18 cellular contexts compared by ENCODE assay signal in the genomic region with DNA sequence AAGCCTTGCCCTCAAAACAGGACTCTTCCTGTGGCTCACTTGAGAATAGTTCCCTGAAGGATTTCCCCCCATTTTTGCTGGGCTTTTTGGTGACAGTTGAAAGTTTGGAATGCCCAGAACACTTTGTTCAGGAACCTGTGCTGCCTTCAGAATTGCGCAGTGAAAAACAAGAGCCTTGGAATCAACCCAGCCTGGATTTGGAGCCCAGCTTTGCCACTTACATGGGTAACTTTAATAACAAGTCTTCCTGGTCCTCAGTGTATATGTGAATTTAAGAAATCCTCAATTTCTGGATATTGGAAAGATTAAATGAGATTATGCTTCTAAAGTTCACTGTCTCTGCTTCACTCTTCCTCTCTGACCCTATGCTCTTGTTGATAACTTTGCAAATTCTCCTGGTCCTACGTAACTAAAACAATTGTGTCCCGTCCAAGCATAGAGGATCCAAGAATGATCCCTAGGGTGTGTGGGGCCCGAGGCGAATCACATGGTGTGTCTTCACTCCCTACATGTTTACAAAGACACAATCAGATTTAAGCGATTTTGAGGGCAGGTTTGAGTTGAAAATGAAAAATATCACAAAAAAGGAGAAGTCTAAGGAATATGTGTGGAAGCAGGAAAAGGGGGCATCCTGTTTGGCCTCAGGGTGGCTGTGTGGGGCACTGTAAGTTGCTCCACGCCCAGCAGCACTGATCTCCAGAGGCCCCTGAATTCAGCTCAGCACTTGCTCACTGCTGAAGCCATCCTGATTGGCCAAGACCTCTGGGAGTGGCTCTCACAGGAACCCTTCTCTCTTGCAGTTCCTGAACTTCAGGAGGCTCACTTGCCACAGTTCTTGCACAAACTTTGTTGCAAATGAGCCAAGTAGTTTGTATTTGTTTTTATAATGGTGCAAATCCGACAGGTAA.
DNase-seq lines count a peak whose midpoint lies in the region; ATAC-seq and TF ChIP-seq lines count a peak whose summit lies in the region.
"Had no signal": no experiment of that assay in that cellular context is flagged by ENCODE, and none has a peak within 500 bp of the region (broad histone marks: within the 10 kb centered on the region; RNA-seq: fewer than 3 reads in every experiment).

No MANE protein-coding gene starts in this region.

- no peaks in the 10 kb centered on the region for H3K36me3 ChIP-seq in right atrium auricular region
- H3K36me3 ChIP-seq: tibial artery had no signal

- no peak for DNase-seq in HFF-Myc (ENCODE audit: extremely low read depth, low read depth)
- peak; percentile 79 for DNase-seq in right atrium auricular region (ENCODE audit: low spot score)
- DNase-seq in sciatic nerve (ENCODE audit: low spot score), result no peak
- DNase-seq in activated T-helper 1 cell treated with anti-CD3 and anti-CD28 coated beads, Interleukin-12 subunit alpha, Interleukin-12 subunit beta, Interleukin-2, Interleukin-4 antibody, amounts not matched to agents 30 ng/mL and 10 ng/mL and 1 ng/mL, durations not matched to agents 14 hours and 24 hours and 36 hours (ENCODE audit: low spot score), result no peak
- no peak for DNase-seq in activated naive CD8-positive, alpha-beta T cell treated with anti-CD3 and anti-CD28 coated beads, Interleukin-2, amount 50 U/mL, for 24 hours
- no peak for DNase-seq in RKO (ENCODE audit: low spot score)
- DNase-seq: activated CD4-positive, alpha-beta T cell treated with anti-CD3 and anti-CD28 coated beads, Interleukin-2, amount 10 ng/mL, durations not matched to agents 24 days and 14 days; activated T-cell treated with anti-CD3 and anti-CD28 coated beads, Interleukin-2, amount 50 U/mL, for 72 hours; Caco-2; HCEC 1CT; kidney glomerular epithelial cell; NCI-H1092 treated with DMSO at 0.1 percent for 48 hours had no signal

- no peaks in the 10 kb centered on the region for H3K9me3 ChIP-seq in right atrium auricular region
- H3K9me3 ChIP-seq: Caco-2, tibial artery had no signal

- ATAC-seq in sciatic nerve, result peak; percentile 91
- ATAC-seq in activated naive CD8-positive, alpha-beta T cell treated with anti-CD3 and anti-CD28 coated beads, Interleukin-2, amount 50 U/mL, for 24 hours, result no peak
- ATAC-seq in GM21360 (IDR thresholded peaks at IDR 0.05; ENCODE audit: unreplicated experiment), result no peak
- ATAC-seq: activated T-cell treated with anti-CD3 and anti-CD28 coated beads, Interleukin-2, amount 50 U/mL, for 72 hours; natural killer cell treated with Interleukin-12 subunit alpha and Interleukin-12 subunit beta and Interleukin-15 and Interleukin-18, amount 100 ng/mL, for 72 hours had no signal

- peaks cover 0 to 52% of the 10 kb centered on the region in 2 donors for H3K4me1 ChIP-seq in right atrium auricular region
- H3K4me1 ChIP-seq: Caco-2 had no signal

- TF ChIP-seq CTCF in HFF-Myc (IDR thresholded peaks at IDR 0.05; ENCODE audit: low read depth, low read length, missing control alignments) (no peak), brain (conservative IDR thresholded peaks at IDR 0.05) (no peak), right atrium auricular region (IDR thresholded peaks at IDR 0.05) (no peak)

- peaks cover 7% of the 10 kb centered on the region for H3K27me3 Mint-ChIP-seq in brain
- no peaks in the 10 kb centered on the region for H3K27me3 Mint-ChIP-seq in activated T-helper 1 cell treated with anti-CD3 and anti-CD28 coated beads, Interleukin-12 subunit alpha, Interleukin-12 subunit beta, Interleukin-2, Interleukin-4 antibody, amounts not matched to agents 30 ng/mL and 10 ng/mL and 1 ng/mL, durations not matched to agents 14 hours and 24 hours and 36 hours (ENCODE audit: insufficient read depth)
- peaks cover 6% of the 10 kb centered on the region for H3K27me3 Mint-ChIP-seq in activated naive CD8-positive, alpha-beta T cell treated with anti-CD3 and anti-CD28 coated beads, Interleukin-2, amount 50 U/mL, for 24 hours
- H3K27me3 Mint-ChIP-seq: activated CD4-positive, alpha-beta T cell treated with anti-CD3 and anti-CD28 coated beads, Interleukin-2, amount 10 ng/mL, durations not matched to agents 24 days and 14 days; dendritic cell treated with granulocyte-macrophage colony-stimulating factor and Interleukin-4, amounts not matched to agents 40 ng/mL and 50 ng/mL, for 4 days had no signal

- peaks cover 54% of the 10 kb centered on the region for H3K4me1 Mint-ChIP-seq in brain
- H3K4me1 Mint-ChIP-seq in activated T-helper 1 cell treated with anti-CD3 and anti-CD28 coated beads, Interleukin-12 subunit alpha, Interleukin-12 subunit beta, Interleukin-2, Interleukin-4 antibody, amounts not matched to agents 30 ng/mL and 10 ng/mL and 1 ng/mL, durations not matched to agents 14 hours and 24 hours and 36 hours (ENCODE audit: low read depth), result no peaks in the 10 kb centered on the region
- no peaks in the 10 kb centered on the region for H3K4me1 Mint-ChIP-seq in activated naive CD8-positive, alpha-beta T cell treated with anti-CD3 and anti-CD28 coated beads, Interleukin-2, amount 50 U/mL, for 24 hours
- H3K4me1 Mint-ChIP-seq: activated CD4-positive, alpha-beta T cell treated with anti-CD3 and anti-CD28 coated beads, Interleukin-2, amount 10 ng/mL, durations not matched to agents 24 days and 14 days had no signal

- H3K4me3 Mint-ChIP-seq in brain, result peak overlapping the region in 3 of 5 experiments; percentile 10 to 88 (median 27)
- H3K4me3 Mint-ChIP-seq in activated T-helper 1 cell treated with anti-CD3 and anti-CD28 coated beads, Interleukin-12 subunit alpha, Interleukin-12 subunit beta, Interleukin-2, Interleukin-4 antibody, amounts not matched to agents 30 ng/mL and 10 ng/mL and 1 ng/mL, durations not matched to agents 14 hours and 24 hours and 36 hours, result no peak overlapping the region
- H3K4me3 Mint-ChIP-seq in activated naive CD8-positive, alpha-beta T cell treated with anti-CD3 and anti-CD28 coated beads, Interleukin-2, amount 50 U/mL, for 24 hours, result no peak overlapping the region
- H3K4me3 Mint-ChIP-seq: activated CD4-positive, alpha-beta T cell treated with anti-CD3 and anti-CD28 coated beads, Interleukin-2, amount 10 ng/mL, durations not matched to agents 24 days and 14 days; activated T-cell treated with anti-CD3 and anti-CD28 coated beads, Interleukin-2, amount 50 U/mL, for 72 hours; dendritic cell treated with granulocyte-macrophage colony-stimulating factor and Interleukin-4, amounts not matched to agents 40 ng/mL and 50 ng/mL, for 4 days; natural killer cell treated with Interleukin-12 subunit alpha and Interleukin-12 subunit beta and Interleukin-15 and Interleukin-18, amount 100 ng/mL, for 72 hours had no signal

- peak overlapping the region in 3 of 5 experiments; percentile 97 to 98 (median 97) for H3K27ac Mint-ChIP-seq in brain
- H3K27ac Mint-ChIP-seq in activated T-helper 1 cell treated with anti-CD3 and anti-CD28 coated beads, Interleukin-12 subunit alpha, Interleukin-12 subunit beta, Interleukin-2, Interleukin-4 antibody, amounts not matched to agents 30 ng/mL and 10 ng/mL and 1 ng/mL, durations not matched to agents 14 hours and 24 hours and 36 hours, result no peak overlapping the region
- no peak overlapping the region for H3K27ac Mint-ChIP-seq in activated naive CD8-positive, alpha-beta T cell treated with anti-CD3 and anti-CD28 coated beads, Interleukin-2, amount 50 U/mL, for 24 hours
- H3K27ac Mint-ChIP-seq: activated CD4-positive, alpha-beta T cell treated with anti-CD3 and anti-CD28 coated beads, Interleukin-2, amount 10 ng/mL, durations not matched to agents 24 days and 14 days; activated T-cell treated with anti-CD3 and anti-CD28 coated beads, Interleukin-2, amount 50 U/mL, for 72 hours; dendritic cell treated with granulocyte-macrophage colony-stimulating factor and Interleukin-4, amounts not matched to agents 40 ng/mL and 50 ng/mL, for 4 days; natural killer cell treated with Interleukin-12 subunit alpha and Interleukin-12 subunit beta and Interleukin-15 and Interleukin-18, amount 100 ng/mL, for 72 hours had no signal

- H3K4me3 ChIP-seq in HFF-Myc (replicated peaks; ENCODE audit: low read depth, low read length) (peak overlapping the region; percentile 12), right atrium auricular region (peak overlapping the region; percentile 18 to 40)
- H3K4me3 ChIP-seq: tibial artery had no signal

- no peaks in the 10 kb centered on the region for H3K36me3 Mint-ChIP-seq in brain
- H3K36me3 Mint-ChIP-seq in activated T-helper 1 cell treated with anti-CD3 and anti-CD28 coated beads, Interleukin-12 subunit alpha, Interleukin-12 subunit beta, Interleukin-2, Interleukin-4 antibody, amounts not matched to agents 30 ng/mL and 10 ng/mL and 1 ng/mL, durations not matched to agents 14 hours and 24 hours and 36 hours (ENCODE audit: low read depth), result no peaks in the 10 kb centered on the region
- H3K36me3 Mint-ChIP-seq in activated naive CD8-positive, alpha-beta T cell treated with anti-CD3 and anti-CD28 coated beads, Interleukin-2, amount 50 U/mL, for 24 hours (ENCODE audit: low read depth), result no peaks in the 10 kb centered on the region
- H3K36me3 Mint-ChIP-seq: natural killer cell treated with Interleukin-12 subunit alpha and Interleukin-12 subunit beta and Interleukin-15 and Interleukin-18, amount 100 ng/mL, for 72 hours had no signal

- intact Hi-C loops in sciatic nerve (cut with DNase I), result no loop called here
- intact Hi-C loops in activated T-helper 1 cell treated with anti-CD3 and anti-CD28 coated beads, Interleukin-12 subunit alpha, Interleukin-12 subunit beta, Interleukin-2, Interleukin-4 antibody, amounts not matched to agents 30 ng/mL and 10 ng/mL and 1 ng/mL, durations not matched to agents 14 hours and 24 hours and 36 hours (cut with micrococcal nuclease), result no loop called here

- H3K9me3 Mint-ChIP-seq in brain, result peaks cover 0 to 4% (median 2%) of the 10 kb centered on the region in 5 experiments
- H3K9me3 Mint-ChIP-seq in activated T-helper 1 cell treated with anti-CD3 and anti-CD28 coated beads, Interleukin-12 subunit alpha, Interleukin-12 subunit beta, Interleukin-2, Interleukin-4 antibody, amounts not matched to agents 30 ng/mL and 10 ng/mL and 1 ng/mL, durations not matched to agents 14 hours and 24 hours and 36 hours, result no peaks in the 10 kb centered on the region
- peaks cover 3% of the 10 kb centered on the region for H3K9me3 Mint-ChIP-seq in activated naive CD8-positive, alpha-beta T cell treated with anti-CD3 and anti-CD28 coated beads, Interleukin-2, amount 50 U/mL, for 24 hours
- H3K9me3 Mint-ChIP-seq: activated CD4-positive, alpha-beta T cell treated with anti-CD3 and anti-CD28 coated beads, Interleukin-2, amount 10 ng/mL, durations not matched to agents 24 days and 14 days; dendritic cell treated with granulocyte-macrophage colony-stimulating factor and Interleukin-4, amounts not matched to agents 40 ng/mL and 50 ng/mL, for 4 days; natural killer cell treated with Interleukin-12 subunit alpha and Interleukin-12 subunit beta and Interleukin-15 and Interleukin-18, amount 100 ng/mL, for 72 hours had no signal

- no peaks in the 10 kb centered on the region for H3K27me3 ChIP-seq in right atrium auricular region
- H3K27me3 ChIP-seq: foreskin keratinocyte, tibial artery had no signal

- H3K27ac ChIP-seq in right atrium auricular region, result peak overlapping the region; percentile 80 to 90
- H3K27ac ChIP-seq: tibial artery had no signal

Comparison
In these comparisons a context has a peak if more than half of its experiments do, and no peak if none do; other contexts are left out.
1. H3K27ac Mint-ChIP-seq: peak in brain (3 of 5); none in activated T-helper 1 cell treated with anti-CD3 and anti-CD28 coated beads, Interleukin-12 subunit alpha, Interleukin-12 subunit beta, Interleukin-2, Interleukin-4 antibody, amounts not matched to agents 30 ng/mL and 10 ng/mL and 1 ng/mL, durations not matched to agents 14 hours and 24 hours and 36 hours (single experiment) and activated naive CD8-positive, alpha-beta T cell treated with anti-CD3 and anti-CD28 coated beads, Interleukin-2, amount 50 U/mL, for 24 hours (single experiment).
2. H3K4me3 Mint-ChIP-seq: peak in brain (3 of 5); none in activated T-helper 1 cell treated with anti-CD3 and anti-CD28 coated beads, Interleukin-12 subunit alpha, Interleukin-12 subunit beta, Interleukin-2, Interleukin-4 antibody, amounts not matched to agents 30 ng/mL and 10 ng/mL and 1 ng/mL, durations not matched to agents 14 hours and 24 hours and 36 hours (single experiment) and activated naive CD8-positive, alpha-beta T cell treated with anti-CD3 and anti-CD28 coated beads, Interleukin-2, amount 50 U/mL, for 24 hours (single experiment).